In genomic region chr19:8363803-8364771, GRCh38 we compare ENCODE assay signal across 8 cellular contexts. TPM values are rescaled to one million over a fixed set of nuclear protein-coding genes. Genes with fewer than 3 reads are reported as not detected.
A peak's percentile ranks its signal among the peaks of the same experiment; 100 is the strongest.
DNase-seq lines count a peak whose midpoint lies in the region; ATAC-seq, FAIRE-seq and TF ChIP-seq lines count a peak whose summit lies in the region.

Gene ANGPTL4 (plus strand): TSS chr19:8364155. CDS start chr19:8364322, 167 bp downstream.

- no peak for TF ChIP-seq EP300 in suprapubic skin (IDR thresholded peaks at IDR 0.05)

- ATAC-seq in HG03457 (IDR thresholded peaks at IDR 0.05; ENCODE audit: unreplicated experiment): no peak

- no peak for FAIRE-seq in frontal cortex (lab: Jason Lieb, UNC)

- H3K4me3 ChIP-seq in suprapubic skin: peak within 1 kb of the TSS; percentile 72

- H3K4me3 Mint-ChIP-seq in neural crest cell: peak within 1 kb of the TSS; percentile 77

- no peaks in the 10 kb centered on the region for H3K36me3 Mint-ChIP-seq in neural crest cell (ENCODE audit: low read depth)

- DNase-seq in CD1c-positive myeloid dendritic cell (ENCODE audit: extremely low spot score) (peak; percentile 47), NCI-H2227 (lab: John Stamatoyannopoulos, UW; ENCODE audit: unreplicated experiment) (peak; percentile 70), frontal cortex (ENCODE audit: low spot score in 2 of 2) (peak; percentile 63 to 75), neural crest cell (ENCODE audit: low read depth, low spot score) (peak; percentile 27), suprapubic skin (ENCODE audit: low spot score in 2 of 2) (peak; percentile 90 to 92), middle frontal gyrus (ENCODE audit: extremely low spot score, low spot score) (no peak)
- peak; percentile 64 for DNase-seq in activated naive CD4-positive, alpha-beta T cell treated with Interleukin-2 at 50 U/mL for 16 hours

- no peaks in the 10 kb centered on the region for H3K9me3 ChIP-seq in suprapubic skin

- TF ChIP-seq POLR2A in suprapubic skin (IDR thresholded peaks at IDR 0.05): peak in 1 of 2 donors; percentile 72

- peaks cover 17% of the 10 kb centered on the region for H3K4me1 Mint-ChIP-seq in neural crest cell

- no peaks in the 10 kb centered on the region for H3K27me3 ChIP-seq in suprapubic skin

- peaks cover 6% of the 10 kb centered on the region for H3K36me3 ChIP-seq in suprapubic skin

- H3K27me3 Mint-ChIP-seq in neural crest cell (ENCODE audit: low read depth): peaks cover 64% of the 10 kb centered on the region

- no peaks in the 10 kb centered on the region for H3K9me3 Mint-ChIP-seq in neural crest cell

- H3K27ac ChIP-seq in suprapubic skin: peak within 1 kb of the TSS; percentile 89

- 3% methylated on average over 38 of the region's 81 CpGs for WGBS in suprapubic skin

- H3K4me1 ChIP-seq in suprapubic skin: peaks cover 80% of the 10 kb centered on the region

- TF ChIP-seq CTCF in neural crest cell (conservative IDR thresholded peaks at IDR 0.05) (peak; percentile 25), suprapubic skin (IDR thresholded peaks at IDR 0.05) (no peak)

- H3K27ac Mint-ChIP-seq in neural crest cell (ENCODE audit: unreplicated experiment): no peak within 1 kb of the TSS

RNA-seq across cellular contexts. Expression of gene ANGPTL4, which starts in this region (rescaled TPM):
- total RNA-seq in frontal cortex (0.82 TPM), neural crest cell (not detected in 2 replicates), suprapubic skin (10 to 100 TPM; 15.3 to 56.4 (median 19.1) TPM)

Comparison
In these comparisons a context has a peak if more than half of its experiments do, and no peak if none do; other contexts are left out.
1. Peak in DNase-seq in frontal cortex; RNA of the gene not detected or under 1 TPM.
2. Peak in DNase-seq in neural crest cell; RNA of the gene not detected or under 1 TPM.